20 cellular contexts compared by ENCODE assay signal in the genomic region with DNA sequence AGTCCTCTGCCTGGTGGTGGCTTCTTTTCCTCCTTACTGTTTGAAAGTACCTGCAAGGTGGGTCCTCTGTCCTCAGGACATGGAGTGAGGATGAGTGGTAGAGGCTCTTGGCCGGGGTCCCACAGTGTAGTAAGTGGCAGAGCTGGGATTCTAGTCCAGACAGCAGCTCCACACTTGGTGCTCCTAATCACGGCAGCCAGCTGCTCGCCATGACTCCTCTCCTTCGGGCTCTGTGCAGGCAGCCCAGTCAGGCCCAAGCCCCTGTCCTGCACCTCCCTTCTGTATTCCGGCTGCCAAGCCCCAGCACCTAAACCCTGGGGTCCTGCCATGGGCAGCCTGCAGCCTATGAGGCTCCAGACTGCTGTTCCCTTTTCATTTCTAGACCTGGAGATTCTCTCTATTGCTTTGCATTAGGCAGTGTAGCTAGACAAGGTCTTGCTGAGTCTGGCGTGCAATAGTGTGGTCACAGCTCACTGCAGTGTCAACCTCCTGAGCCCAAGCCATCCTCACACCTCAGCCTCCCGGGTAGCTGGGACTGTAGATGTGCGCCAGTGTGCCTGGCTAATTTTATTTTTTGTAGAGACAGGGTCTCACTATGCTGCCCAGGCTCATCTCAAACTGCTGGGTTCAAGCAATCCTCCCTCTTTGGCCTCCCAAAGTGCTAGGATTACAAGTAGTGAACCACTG. TPM values are rescaled to one million over a fixed set of nuclear protein-coding genes. Genes with fewer than 3 reads are reported as not detected.
DNase-seq lines count a peak whose midpoint lies in the region; ATAC-seq and TF ChIP-seq lines count a peak whose summit lies in the region.
"Had no signal": no experiment of that assay in that cellular context is flagged by ENCODE, and none has a peak within 500 bp of the region (broad histone marks: within the 10 kb centered on the region; RNA-seq: fewer than 3 reads in every experiment).

No MANE protein-coding gene starts in this region.

- H3K4me3 Mint-ChIP-seq in activated CD4-positive, alpha-beta T cell treated with anti-CD3 and anti-CD28 coated beads, Interleukin-2, amount 10 ng/mL, durations not matched to agents 24 days and 14 days = no peak overlapping the region
- H3K4me3 Mint-ChIP-seq in nephron progenitor cell = no peak overlapping the region
- no peak overlapping the region for H3K4me3 Mint-ChIP-seq in activated T-cell treated with anti-CD3 and anti-CD28 coated beads, Interleukin-2, amount 50 U/mL, for 4 hours

- no peaks in the 10 kb centered on the region for H3K27me3 ChIP-seq in upper lobe of right lung
- H3K27me3 ChIP-seq: MG63 had no signal

- DNase-seq in activated CD4-positive, alpha-beta T cell treated with anti-CD3 and anti-CD28 coated beads, Interleukin-2, amount 10 ng/mL, durations not matched to agents 24 days and 14 days = no peak
- no peak for DNase-seq in activated CD4-positive, alpha-beta T cell treated with anti-CD3 and anti-CD28 coated beads for 48 hours
- DNase-seq in nephron progenitor cell = no peak
- peak; percentile 54 for DNase-seq in upper lobe of right lung
- no peak for DNase-seq in SW480 (ENCODE audit: low spot score)
- DNase-seq in activated T-cell treated with anti-CD3 and anti-CD28 coated beads, Interleukin-2, amount 50 U/mL, for 4 hours = no peak
- no peak for DNase-seq in iPS-NIHi11 (ENCODE audit: low spot score)
- DNase-seq: AML-193, DMS79, Karpas-422, MG63, NCI-H1048, NCI-H1436, NCI-H2029, NCI-H2171, NCI-H526, PC-9 had no signal

- no peaks in the 10 kb centered on the region for H3K4me1 ChIP-seq in upper lobe of right lung

- intact Hi-C loops in activated CD4-positive, alpha-beta T cell treated with anti-CD3 and anti-CD28 coated beads, Interleukin-2, amount 10 ng/mL, durations not matched to agents 24 days and 14 days (cut with micrococcal nuclease) = loop anchor here (5.0 kb wide), 1 partner anchor 149 kb away; no protein-coding TSS in a partner anchor
- intact Hi-C loops in upper lobe of right lung (cut with DNase I) = loop anchor here (10.0 kb wide), 1 partner anchor 151 kb away; no protein-coding TSS in a partner anchor

- no peaks in the 10 kb centered on the region for H3K36me3 ChIP-seq in upper lobe of right lung

- TF ChIP-seq CTCF in VCaP (conservative IDR thresholded peaks at IDR 0.05) = no peak
- TF ChIP-seq CTCF in nephron progenitor cell (IDR thresholded peaks at IDR 0.05) = no peak
- TF ChIP-seq CTCF in upper lobe of right lung (IDR thresholded peaks at IDR 0.05) = no peak

- ATAC-seq in upper lobe of right lung = no peak
- no peak for ATAC-seq in activated T-cell treated with anti-CD3 and anti-CD28 coated beads, Interleukin-2, amount 50 U/mL, for 4 hours

- no peaks in the 10 kb centered on the region for H3K27me3 Mint-ChIP-seq in activated CD4-positive, alpha-beta T cell treated with anti-CD3 and anti-CD28 coated beads, Interleukin-2, amount 10 ng/mL, durations not matched to agents 24 days and 14 days
- H3K27me3 Mint-ChIP-seq in nephron progenitor cell (ENCODE audit: low read depth, poor library complexity) = peaks cover 3% of the 10 kb centered on the region
- no peaks in the 10 kb centered on the region for H3K27me3 Mint-ChIP-seq in activated T-cell treated with anti-CD3 and anti-CD28 coated beads, Interleukin-2, amount 50 U/mL, for 4 hours (ENCODE audit: low read depth)

- H3K27ac ChIP-seq in VCaP (peak overlapping the region; percentile 14), upper lobe of right lung (no peak overlapping the region)
- H3K27ac ChIP-seq: 22Rv1, C4-2B, PC-9 had no signal

- H3K27ac Mint-ChIP-seq in activated CD4-positive, alpha-beta T cell treated with anti-CD3 and anti-CD28 coated beads, Interleukin-2, amount 10 ng/mL, durations not matched to agents 24 days and 14 days = peak overlapping the region; percentile 26
- H3K27ac Mint-ChIP-seq in nephron progenitor cell = peak overlapping the region; percentile 74

- H3K36me3 Mint-ChIP-seq in activated CD4-positive, alpha-beta T cell treated with anti-CD3 and anti-CD28 coated beads, Interleukin-2, amount 10 ng/mL, durations not matched to agents 24 days and 14 days (ENCODE audit: low read depth) = peaks cover 35% of the 10 kb centered on the region
- peaks cover 49% of the 10 kb centered on the region for H3K36me3 Mint-ChIP-seq in nephron progenitor cell (ENCODE audit: low read depth)
- H3K36me3 Mint-ChIP-seq in activated T-cell treated with anti-CD3 and anti-CD28 coated beads, Interleukin-2, amount 50 U/mL, for 4 hours (ENCODE audit: insufficient read depth) = peaks cover 6% of the 10 kb centered on the region

- peaks cover 50% of the 10 kb centered on the region for H3K4me1 Mint-ChIP-seq in activated CD4-positive, alpha-beta T cell treated with anti-CD3 and anti-CD28 coated beads, Interleukin-2, amount 10 ng/mL, durations not matched to agents 24 days and 14 days
- H3K4me1 Mint-ChIP-seq in nephron progenitor cell = peaks cover 35% of the 10 kb centered on the region
- peaks cover 9% of the 10 kb centered on the region for H3K4me1 Mint-ChIP-seq in activated T-cell treated with anti-CD3 and anti-CD28 coated beads, Interleukin-2, amount 50 U/mL, for 4 hours (ENCODE audit: low read depth)

- H3K9me3 Mint-ChIP-seq in activated CD4-positive, alpha-beta T cell treated with anti-CD3 and anti-CD28 coated beads, Interleukin-2, amount 10 ng/mL, durations not matched to agents 24 days and 14 days = no peaks in the 10 kb centered on the region
- H3K9me3 Mint-ChIP-seq in nephron progenitor cell = peaks cover 3% of the 10 kb centered on the region
- no peaks in the 10 kb centered on the region for H3K9me3 Mint-ChIP-seq in activated T-cell treated with anti-CD3 and anti-CD28 coated beads, Interleukin-2, amount 50 U/mL, for 4 hours

- H3K4me3 ChIP-seq in upper lobe of right lung = no peak overlapping the region
- H3K4me3 ChIP-seq: MG63, PC-9 had no signal

- H3K9me3 ChIP-seq in upper lobe of right lung = no peaks in the 10 kb centered on the region
- H3K9me3 ChIP-seq: MG63 had no signal

RNA-seq across cellular contexts. Expression of a gene that starts 24.9 kb away (rescaled TPM):
- 208 and 214 TPM in 2 replicates for total RNA-seq in activated CD4-positive, alpha-beta T cell treated with anti-CD3 and anti-CD28 coated beads, Interleukin-2, amount 10 ng/mL, durations not matched to agents 24 days and 14 days
- total RNA-seq in upper lobe of right lung = 45.2 TPM
- total RNA-seq in activated T-cell treated with anti-CD3 and anti-CD28 coated beads, Interleukin-2, amount 50 U/mL, for 4 hours = 10 to 100 TPM; 84.0 to 97.0 (median 91.0) TPM

RNA-seq across cellular contexts. Expression of a gene that starts 40.2 kb away (rescaled TPM):
- total RNA-seq in activated CD4-positive, alpha-beta T cell treated with anti-CD3 and anti-CD28 coated beads, Interleukin-2, amount 10 ng/mL, durations not matched to agents 24 days and 14 days = 97.2 and 98.7 TPM in 2 replicates
- total RNA-seq in upper lobe of right lung = 39.5 TPM
- 100 to 1,000 TPM; 128 to 141 (median 133) TPM for total RNA-seq in activated T-cell treated with anti-CD3 and anti-CD28 coated beads, Interleukin-2, amount 50 U/mL, for 4 hours
